Comparison of ENCODE assay signal across 8 cellular contexts in genomic region chr12:53295891-53296219, GRCh38. TPM values are rescaled to one million over a fixed set of nuclear protein-coding genes. Genes with fewer than 3 reads are reported as not detected.
DNase-seq lines count a peak whose midpoint lies in the region; ATAC-seq and TF ChIP-seq lines count a peak whose summit lies in the region.

No MANE protein-coding gene starts in this region.

- H2AFZ ChIP-seq in osteoblast (ENCODE audit: low read length), result peak overlapping the region; percentile 96

- no peaks in the 10 kb centered on the region for H4K20me1 ChIP-seq in osteoblast (ENCODE audit: insufficient read depth, low read length)

- peak overlapping the region; percentile 97 to 100 (median 99) for H3K27ac Mint-ChIP-seq in CD4-positive, alpha-beta memory T cell

- DNase-seq in CD4-positive, alpha-beta memory T cell, result no peak
- no peak for DNase-seq in RWPE2 (ENCODE audit: low spot score)
- no peak for DNase-seq in epithelial cell of proximal tubule (ENCODE audit: low read depth)
- DNase-seq in osteoblast (ENCODE audit: insufficient read length, low spot score, missing footprints), result no peak
- no peak for DNase-seq in stimulated activated CD4-positive, alpha-beta T cell treated with anti-CD3 and anti-CD28 coated beads, Interleukin-2, amount 100 ng/mL, for 48 hours
- DNase-seq in NCI-H82 (lab: John Stamatoyannopoulos, UW), result no peak
- no peak for DNase-seq in NOMO-1 treated with dmso at 0.1 percent for 144 hours (lab: John Stamatoyannopoulos, UW; ENCODE audit: unreplicated experiment)

- peaks cover 18 to 41% of the 10 kb centered on the region in 2 donors for H3K36me3 Mint-ChIP-seq in CD4-positive, alpha-beta memory T cell

- peak overlapping the region; percentile 98 to 100 (median 99) for H3K4me3 Mint-ChIP-seq in CD4-positive, alpha-beta memory T cell

- H3K9me3 Mint-ChIP-seq in CD4-positive, alpha-beta memory T cell, result peaks cover 0 to 1% (median 0%) of the 10 kb centered on the region in 8 donors

- H3K4me1 ChIP-seq in CD4-positive, alpha-beta memory T cell (ENCODE audit: insufficient read depth, low read length), result peaks cover 55% of the 10 kb centered on the region
- H3K4me1 ChIP-seq in RWPE2 (ENCODE audit: insufficient read depth, poor library complexity, severe bottlenecking) (peaks cover 11% of the 10 kb centered on the region), osteoblast (ENCODE audit: insufficient read depth, low read length) (peaks cover 49% of the 10 kb centered on the region)

- H3K27me3 Mint-ChIP-seq in CD4-positive, alpha-beta memory T cell, result no peaks in the 10 kb centered on the region

- no peak for ATAC-seq in RWPE2 (ENCODE audit: low read depth)
- no peak for ATAC-seq in HG02973 (IDR thresholded peaks at IDR 0.05; ENCODE audit: unreplicated experiment)

- no peaks in the 10 kb centered on the region for H3K27me3 ChIP-seq in CD4-positive, alpha-beta memory T cell (ENCODE audit: insufficient read depth, low read length)
- no peaks in the 10 kb centered on the region for H3K27me3 ChIP-seq in RWPE2 (ENCODE audit: insufficient read depth, poor library complexity, severe bottlenecking)
- H3K27me3 ChIP-seq in osteoblast (ENCODE audit: insufficient read depth, low read length), result no peaks in the 10 kb centered on the region

- POLR2A ChIA-PET in CD4-positive, alpha-beta memory T cell (lab: Charles Lee; ENCODE audit: partially characterized antibody), result interaction anchor here (0.5 to 9.4 kb wide), 31 partner anchors 9 to 457 kb away, joined by 3 to 193 read pairs (median 6); partner anchors contain the start of genes AAAS, CSAD, EIF4B and ESPL1

- H3K9me3 ChIP-seq in CD4-positive, alpha-beta memory T cell (ENCODE audit: control insufficient read depth in 1 of 2, low read length in 2 of 2), result no peaks in the 10 kb centered on the region
- H3K9me3 ChIP-seq in RWPE2 (ENCODE audit: severe bottlenecking) (no peaks in the 10 kb centered on the region), osteoblast (ENCODE audit: low read depth, low read length) (no peaks in the 10 kb centered on the region)

- intact Hi-C loops in CD4-positive, alpha-beta memory T cell (cut with micrococcal nuclease), result loop anchor here (1.0 to 5.0 kb wide), 8 partner anchors 25 to 381 kb away; partner anchors contain the start of genes AAAS, ATP5MC2, CSAD and EIF4B

- H3K36me3 ChIP-seq in CD4-positive, alpha-beta memory T cell (ENCODE audit: insufficient read depth, low read length), result peaks cover 24% of the 10 kb centered on the region
- peaks cover 44% of the 10 kb centered on the region for H3K36me3 ChIP-seq in RWPE2 (ENCODE audit: low read depth)
- H3K36me3 ChIP-seq in osteoblast (ENCODE audit: insufficient read depth, low read length), result peaks cover 10% of the 10 kb centered on the region

- H3K4me1 Mint-ChIP-seq in CD4-positive, alpha-beta memory T cell, result peaks cover 28 to 65% (median 50%) of the 10 kb centered on the region in 4 donors

- H3K27ac ChIP-seq in CD4-positive, alpha-beta memory T cell (ENCODE audit: low read depth, low read length), result peak overlapping the region; percentile 81
- peak overlapping the region; percentile 42 for H3K27ac ChIP-seq in RWPE2 (ENCODE audit: poor library complexity, severe bottlenecking)
- peak overlapping the region; percentile 97 for H3K27ac ChIP-seq in osteoblast (ENCODE audit: low read depth, low read length)

- H3K4me2 ChIP-seq in osteoblast (ENCODE audit: insufficient read depth, low read length), result peak overlapping the region; percentile 98

- peaks cover 41% of the 10 kb centered on the region for H3K79me2 ChIP-seq in osteoblast (ENCODE audit: insufficient read depth, low read length)

- peak overlapping the region; percentile 63 to 94 for H3K4me3 ChIP-seq in CD4-positive, alpha-beta memory T cell (ENCODE audit: low read length in 2 of 2)
- H3K4me3 ChIP-seq in RWPE2 (ENCODE audit: severe bottlenecking) (peak overlapping the region; percentile 55), epithelial cell of proximal tubule (ENCODE audit: low read depth, low read length) (peak overlapping the region; percentile 60), osteoblast (ENCODE audit: insufficient read depth, low read length) (peak overlapping the region; percentile 87)

- CTCF ChIA-PET in CD4-positive, alpha-beta memory T cell (lab: Charles Lee; ENCODE audit: partially characterized antibody), result interaction anchor here (0.8 to 19.2 kb wide), 11 partner anchors 9 to 193 kb away, joined by 3 to 339 read pairs (median 8); partner anchors contain the start of genes AAAS, CSAD and ITGB7

- no peak for TF ChIP-seq CTCF in RWPE2 (IDR thresholded peaks at IDR 0.05; ENCODE audit: poor library complexity, severe bottlenecking)
- TF ChIP-seq CTCF in epithelial cell of proximal tubule (conservative IDR thresholded peaks at IDR 0.05; ENCODE audit: low read depth, low read length), result no peak
- no peak for TF ChIP-seq CTCF in osteoblast (IDR thresholded peaks at IDR 0.05; ENCODE audit: extremely low read depth, low read depth, low read length)

RNA-seq across cellular contexts. Expression of gene PFDN5, which starts 0.5 kb away (rescaled TPM):
- total RNA-seq in CD4-positive, alpha-beta memory T cell, result 100 to 1,000 TPM; 717 to 718 TPM
- 1,000 to 10,000 TPM; 1,306 to 1,410 TPM for polyA plus RNA-seq in CD4-positive, alpha-beta memory T cell
- 353 and 443 TPM in 2 replicates for total RNA-seq in epithelial cell of proximal tubule
- total RNA-seq in osteoblast, result 323 and 324 TPM in 2 replicates

RNA-seq across cellular contexts. Expression of gene MYG1, which starts 3.6 kb away (rescaled TPM):
- 10 to 100 TPM; 46.0 to 50.8 TPM for total RNA-seq in CD4-positive, alpha-beta memory T cell
- 10 to 100 TPM; 62.4 to 78.2 TPM for polyA plus RNA-seq in CD4-positive, alpha-beta memory T cell
- total RNA-seq in epithelial cell of proximal tubule (65.3 and 70.9 TPM in 2 replicates), osteoblast (32.9 and 34.2 TPM in 2 replicates)

RNA-seq across cellular contexts. Expression of gene AAAS, which starts 25.6 kb away (rescaled TPM):
- 10 to 100 TPM; 63.6 to 66.5 TPM for total RNA-seq in CD4-positive, alpha-beta memory T cell
- polyA plus RNA-seq in CD4-positive, alpha-beta memory T cell, result 10 to 100 TPM; 32.5 to 47.8 TPM
- total RNA-seq in epithelial cell of proximal tubule, result 80.3 and 84.5 TPM in 2 replicates
- 37.4 and 39.8 TPM in 2 replicates for total RNA-seq in osteoblast

RNA-seq across cellular contexts. Expression of gene ESPL1, which starts 27.8 kb away (rescaled TPM):
- total RNA-seq in CD4-positive, alpha-beta memory T cell, result under 1 TPM; 0.20 to 0.55 TPM
- under 1 TPM in 1 of 2 donors, not detected in 1; 0.16 TPM for polyA plus RNA-seq in CD4-positive, alpha-beta memory T cell
- total RNA-seq in epithelial cell of proximal tubule (32.0 and 40.1 TPM in 2 replicates), osteoblast (0.72 and 1.8 TPM in 2 replicates)

RNA-seq across cellular contexts. Expression of gene SP7, which starts 40.3 kb away (rescaled TPM):
- total RNA-seq in CD4-positive, alpha-beta memory T cell, result not detected
- polyA plus RNA-seq in CD4-positive, alpha-beta memory T cell, result not detected
- total RNA-seq in epithelial cell of proximal tubule (not detected in 2 replicates), osteoblast (not detected in 2 replicates)

Comparison
In these comparisons a context has a peak if more than half of its experiments do, and no peak if none do; other contexts are left out.
1. H3K27ac ChIP-seq: peak in every context shown above with its lines; median percentile 97 in osteoblast; 81 in CD4-positive, alpha-beta memory T cell; 42 in RWPE2.